11 cellular contexts compared by ENCODE assay signal in the genomic region with DNA sequence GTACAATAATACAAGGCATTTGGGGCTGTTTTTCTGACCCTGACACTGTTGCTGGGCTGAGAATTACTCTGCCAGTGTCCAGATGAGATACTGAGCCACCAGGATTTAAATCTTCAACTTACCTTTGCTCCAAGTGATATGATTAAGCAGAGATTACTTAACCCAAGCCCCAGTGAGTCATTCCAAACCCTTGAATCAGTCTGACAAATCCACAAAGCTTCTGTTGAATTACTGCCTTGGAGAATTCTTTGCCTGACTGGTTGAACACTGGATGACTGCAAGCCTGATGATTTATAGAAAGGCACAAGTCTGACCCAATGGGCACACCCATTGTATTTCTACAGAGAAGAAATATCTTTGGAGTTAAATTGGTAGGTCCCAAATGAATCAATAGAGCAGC.
DNase-seq lines count a peak whose midpoint lies in the region; ATAC-seq and TF ChIP-seq lines count a peak whose summit lies in the region.
"Had no signal": no experiment of that assay in that cellular context is flagged by ENCODE, and none has a peak within 500 bp of the region (broad histone marks: within the 10 kb centered on the region; RNA-seq: fewer than 3 reads in every experiment).

No MANE protein-coding gene starts in this region.

- peak overlapping the region; percentile 15 for H3K27ac Mint-ChIP-seq in Calu3 (ENCODE audit: unreplicated experiment)

- no peaks in the 10 kb centered on the region for H3K36me3 Mint-ChIP-seq in Calu3 (ENCODE audit: insufficient read depth, unreplicated experiment)

- no peaks in the 10 kb centered on the region for H4K20me1 ChIP-seq in osteoblast (ENCODE audit: insufficient read depth, low read length)

- peak overlapping the region; percentile 51 for H3K4me2 ChIP-seq in osteoblast (ENCODE audit: insufficient read depth, low read length)

- no peaks in the 10 kb centered on the region for H3K79me2 ChIP-seq in osteoblast (ENCODE audit: insufficient read depth, low read length)

- TF ChIP-seq CTCF in Calu3 (IDR thresholded peaks at IDR 0.05; ENCODE audit: unreplicated experiment) (no peak), osteoblast (IDR thresholded peaks at IDR 0.05; ENCODE audit: extremely low read depth, low read depth, low read length) (no peak)

- intact Hi-C loops in Calu3 (cut with micrococcal nuclease; ENCODE audit: unreplicated experiment), result loop anchor here (5.0 kb wide), 1 partner anchor 728 kb away; no protein-coding TSS in a partner anchor
- intact Hi-C loops in sciatic nerve (cut with DNase I), result no loop called here

- no peaks in the 10 kb centered on the region for H3K27me3 Mint-ChIP-seq in Calu3 (ENCODE audit: unreplicated experiment)

- CTCF ChIA-PET in Calu3 (lab: Charles Lee), result interaction anchor here (0.5 to 1.5 kb wide), 9 partner anchors 9 to 94 kb away, joined by 3 to 6 read pairs (median 4); no protein-coding TSS in a partner anchor

- ATAC-seq in GM21723 (IDR thresholded peaks at IDR 0.05; ENCODE audit: unreplicated experiment) (no peak), sciatic nerve (no peak), HG03139 (IDR thresholded peaks at IDR 0.05; ENCODE audit: unreplicated experiment) (no peak)

- BruUV-seq in Calu3 (replicated peaks; lab: Mats Ljungman, UMichigan), result no TSS peak

- no peak overlapping the region for H2AFZ ChIP-seq in osteoblast (ENCODE audit: low read length)

- H3K4me3 ChIP-seq in MG63 (no peak overlapping the region), osteoblast (ENCODE audit: insufficient read depth, low read length) (no peak overlapping the region)

- peaks cover 17% of the 10 kb centered on the region for H3K4me1 ChIP-seq in osteoblast (ENCODE audit: insufficient read depth, low read length)

- no peaks in the 10 kb centered on the region for H3K9me3 Mint-ChIP-seq in Calu3 (ENCODE audit: low read depth, unreplicated experiment)

- H3K9me3 ChIP-seq in MG63 (no peaks in the 10 kb centered on the region), osteoblast (ENCODE audit: low read depth, low read length) (no peaks in the 10 kb centered on the region)

- DNase-seq in Calu3 (peak; percentile 61), MG63 (peak; percentile 65), dedifferentiated amniotic fluid mesenchymal stem cell (ENCODE audit: extremely low spot score) (peak; percentile 78), osteoblast (ENCODE audit: insufficient read length, low spot score, missing footprints) (peak; percentile 89), NCI-H1930 (lab: John Stamatoyannopoulos, UW) (no peak), sciatic nerve (ENCODE audit: low spot score) (no peak)
- DNase-seq: activated T-cell treated with anti-CD3 and anti-CD28 coated beads for 4 hours; midbrain; stimulated activated CD4-positive, alpha-beta T cell treated with anti-CD3 and anti-CD28 coated beads, Interleukin-4, amount 100 ng/mL, for 1 hour had no signal

- H3K27me3 ChIP-seq in MG63 (no peaks in the 10 kb centered on the region), osteoblast (ENCODE audit: insufficient read depth, low read length) (no peaks in the 10 kb centered on the region)

- H3K36me3 ChIP-seq in MG63 (no peaks in the 10 kb centered on the region), osteoblast (ENCODE audit: insufficient read depth, low read length) (no peaks in the 10 kb centered on the region)

- H3K27ac ChIP-seq in osteoblast (ENCODE audit: low read depth, low read length), result no peak overlapping the region

- H3K4me3 Mint-ChIP-seq in Calu3 (ENCODE audit: low read depth, unreplicated experiment), result no peak overlapping the region

- H3K4me1 Mint-ChIP-seq in Calu3 (ENCODE audit: low read depth, unreplicated experiment), result peaks cover 72% of the 10 kb centered on the region

Comparison
In these comparisons a context has a peak if more than half of its experiments do, and no peak if none do; other contexts are left out.
1. DNase-seq: peak in Calu3 (single experiment), MG63 (single experiment), dedifferentiated amniotic fluid mesenchymal stem cell (single experiment) and osteoblast (single experiment); none in NCI-H1930 (0 of 2) and sciatic nerve (single experiment).